8 cellular contexts compared by ENCODE assay signal in the genomic region with DNA sequence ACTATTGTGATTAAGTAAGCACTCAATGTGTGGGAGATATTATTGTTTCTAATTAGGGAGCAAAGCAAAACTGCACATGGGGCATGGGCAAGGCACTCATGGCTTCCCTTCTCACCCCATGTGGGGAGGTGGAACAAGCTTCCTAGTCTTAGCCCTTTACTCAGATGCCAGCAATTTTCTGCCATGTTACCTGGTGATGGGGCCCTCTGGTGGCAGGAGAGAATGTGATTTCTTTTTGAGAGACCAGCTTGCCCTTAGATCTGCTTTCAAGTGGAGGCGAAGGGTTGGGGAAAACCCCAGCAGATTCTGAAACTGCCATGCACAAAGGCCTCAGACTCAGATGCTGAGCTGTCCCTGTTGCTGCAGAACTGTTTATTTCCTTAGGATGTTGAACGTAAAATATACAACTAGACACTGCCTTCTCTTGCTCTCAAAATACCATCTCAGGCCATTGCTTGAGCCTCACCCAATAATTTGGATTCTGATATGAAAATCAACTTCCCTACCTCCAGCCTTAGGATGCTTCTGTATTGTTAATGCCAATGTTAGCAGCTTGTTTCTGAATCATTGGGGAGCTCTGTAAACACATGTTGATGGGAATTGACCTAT.
DNase-seq lines count a peak whose midpoint lies in the region; ATAC-seq and TF ChIP-seq lines count a peak whose summit lies in the region.

No MANE protein-coding gene starts in this region.

- peak; percentile 41 for DNase-seq in COR-L47 (lab: John Stamatoyannopoulos, UW)
- peak; percentile 53 for DNase-seq in NK-92 treated with Interleukin-12 subunit alpha and Interleukin-12 subunit beta, amount 100 ng/mL, for 24 hours (lab: John Stamatoyannopoulos, UW)
- peak; percentile 72 for DNase-seq in activated CD8-positive, alpha-beta memory T cell treated with anti-CD3 and anti-CD28 coated beads, Interleukin-2, amount 50 U/mL, for 4 hours
- peak; percentile 57 for DNase-seq in fibroblast of pulmonary artery (ENCODE audit: low read depth)
- DNase-seq in retinal pigment epithelial cell (ENCODE audit: low read depth), result no peak
- no peak for DNase-seq in superior temporal gyrus (ENCODE audit: extremely low spot score)

- H3K4me3 ChIP-seq in fibroblast of pulmonary artery (replicated peaks; ENCODE audit: low read depth, low read length), result no peak overlapping the region
- no peak overlapping the region for H3K4me3 ChIP-seq in retinal pigment epithelial cell (ENCODE audit: low read length)

- TF ChIP-seq CTCF in fibroblast of pulmonary artery (IDR thresholded peaks at IDR 0.05; ENCODE audit: low read length, missing control alignments), result peak; percentile 53
- TF ChIP-seq CTCF in retinal pigment epithelial cell (conservative IDR thresholded peaks at IDR 0.05; ENCODE audit: low read depth, low read length), result peak; percentile 65

- ATAC-seq in GM19328 (IDR thresholded peaks at IDR 0.05; ENCODE audit: unreplicated experiment) (peak; percentile 93), HG03342 (IDR thresholded peaks at IDR 0.05; ENCODE audit: unreplicated experiment) (peak; percentile 99)

Comparison
In these comparisons a context has a peak if more than half of its experiments do, and no peak if none do; other contexts are left out.
1. DNase-seq: peak in COR-L47 (single experiment), NK-92 treated with Interleukin-12 subunit alpha and Interleukin-12 subunit beta, amount 100 ng/mL, for 24 hours (single experiment), activated CD8-positive, alpha-beta memory T cell treated with anti-CD3 and anti-CD28 coated beads, Interleukin-2, amount 50 U/mL, for 4 hours (single experiment) and fibroblast of pulmonary artery (single experiment); none in retinal pigment epithelial cell (single experiment) and superior temporal gyrus (single experiment).